Comparison of ENCODE assay signal across 22 cellular contexts in genomic region chr5:53501054-53501453, GRCh38. TPM values are rescaled to one million over a fixed set of nuclear protein-coding genes. Genes with fewer than 3 reads are reported as not detected.
"Had no signal": no experiment of that assay in that cellular context is flagged by ENCODE, and none has a peak within 500 bp of the region (broad histone marks: within the 10 kb centered on the region; RNA-seq: fewer than 3 reads in every experiment).

No MANE protein-coding gene starts in this region.

- DNase-seq: activated B cell treated with CpG ODN at 0.5 μM for 24 hours; activated CD4-positive, alpha-beta memory T cell treated with anti-CD3 and anti-CD28 coated beads for 36 hours; activated CD4-positive, alpha-beta T cell treated with anti-CD3 and anti-CD28 coated beads for 4 hours; activated naive CD4-positive, alpha-beta T cell treated with anti-CD3 and anti-CD28 coated beads for 36 hours; activated naive CD8-positive, alpha-beta T cell treated with anti-CD3 and anti-CD28 coated beads, Interleukin-2, amount 10 ng/mL, durations not matched to agents 7 days and 5 days; activated T-cell treated with anti-CD3 and anti-CD28 coated beads, Interleukin-2, amount 50 U/mL, for 48 hours; amygdala; heart left ventricle; islet precursor cell; left cardiac atrium; nucleus accumbens; posterior cingulate gyrus; small intestine; stimulated activated CD4-positive, alpha-beta T cell treated with anti-CD3 and anti-CD28 coated beads, Interleukin-2, amount 100 ng/mL, for 24 hours; stimulated activated naive CD8-positive, alpha-beta T cell treated with anti-CD3 and anti-CD28 coated beads, Interleukin-15, amount 100 ng/mL, for 72 hours; tibial artery had no signal

- H3K4me3 Mint-ChIP-seq: activated B cell treated with CpG ODN at 0.5 μM for 24 hours; activated CD4-positive, alpha-beta memory T cell treated with anti-CD3 and anti-CD28 coated beads for 36 hours; activated naive CD4-positive, alpha-beta T cell treated with anti-CD3 and anti-CD28 coated beads for 36 hours; activated naive CD8-positive, alpha-beta T cell treated with anti-CD3 and anti-CD28 coated beads, Interleukin-2, amount 10 ng/mL, durations not matched to agents 7 days and 5 days; memory B cell; nephron; stimulated activated effector memory CD8-positive, alpha-beta T cell treated with anti-CD3 and anti-CD28 coated beads, Interleukin-12 subunit alpha, Interleukin-12 subunit beta, amount 100 ng/mL, for 72 hours; stimulated activated naive CD8-positive, alpha-beta T cell treated with anti-CD3 and anti-CD28 coated beads, Interleukin-15, amount 100 ng/mL, for 72 hours had no signal

- H3K27ac ChIP-seq: coronary artery, epithelial cell of prostate, heart left ventricle, tibial artery had no signal

- H3K36me3 Mint-ChIP-seq: activated CD4-positive, alpha-beta memory T cell treated with anti-CD3 and anti-CD28 coated beads for 36 hours; activated naive CD8-positive, alpha-beta T cell treated with anti-CD3 and anti-CD28 coated beads, Interleukin-2, amount 10 ng/mL, durations not matched to agents 7 days and 5 days; memory B cell; stimulated activated effector memory CD8-positive, alpha-beta T cell treated with anti-CD3 and anti-CD28 coated beads, Interleukin-12 subunit alpha, Interleukin-12 subunit beta, amount 100 ng/mL, for 72 hours had no signal

- H3K4me1 ChIP-seq: heart left ventricle, tibial artery had no signal

- H3K27ac Mint-ChIP-seq: activated B cell treated with CpG ODN at 0.5 μM for 24 hours; activated CD4-positive, alpha-beta memory T cell treated with anti-CD3 and anti-CD28 coated beads for 36 hours; activated naive CD4-positive, alpha-beta T cell treated with anti-CD3 and anti-CD28 coated beads for 36 hours; activated naive CD8-positive, alpha-beta T cell treated with anti-CD3 and anti-CD28 coated beads, Interleukin-2, amount 10 ng/mL, durations not matched to agents 7 days and 5 days; memory B cell; nephron; stimulated activated effector memory CD8-positive, alpha-beta T cell treated with anti-CD3 and anti-CD28 coated beads, Interleukin-12 subunit alpha, Interleukin-12 subunit beta, amount 100 ng/mL, for 72 hours; stimulated activated naive CD8-positive, alpha-beta T cell treated with anti-CD3 and anti-CD28 coated beads, Interleukin-15, amount 100 ng/mL, for 72 hours had no signal

- H3K4me3 ChIP-seq: coronary artery, heart left ventricle, tibial artery had no signal

- H3K36me3 ChIP-seq: heart left ventricle, tibial artery had no signal

- H3K9me3 Mint-ChIP-seq: activated CD4-positive, alpha-beta memory T cell treated with anti-CD3 and anti-CD28 coated beads for 36 hours; activated naive CD4-positive, alpha-beta T cell treated with anti-CD3 and anti-CD28 coated beads for 36 hours; activated naive CD8-positive, alpha-beta T cell treated with anti-CD3 and anti-CD28 coated beads, Interleukin-2, amount 10 ng/mL, durations not matched to agents 7 days and 5 days; memory B cell; stimulated activated effector memory CD8-positive, alpha-beta T cell treated with anti-CD3 and anti-CD28 coated beads, Interleukin-12 subunit alpha, Interleukin-12 subunit beta, amount 100 ng/mL, for 72 hours; stimulated activated naive CD8-positive, alpha-beta T cell treated with anti-CD3 and anti-CD28 coated beads, Interleukin-15, amount 100 ng/mL, for 72 hours had no signal

- H3K27me3 ChIP-seq: tibial artery had no signal

- ATAC-seq: heart left ventricle; left cardiac atrium; sciatic nerve; stimulated activated effector memory CD8-positive, alpha-beta T cell treated with anti-CD3 and anti-CD28 coated beads, Interleukin-12 subunit alpha, Interleukin-12 subunit beta, amount 100 ng/mL, for 72 hours; stimulated activated naive CD8-positive, alpha-beta T cell treated with anti-CD3 and anti-CD28 coated beads, Interleukin-15, amount 100 ng/mL, for 72 hours had no signal

- H3K4me1 Mint-ChIP-seq: activated B cell treated with CpG ODN at 0.5 μM for 24 hours; activated naive CD8-positive, alpha-beta T cell treated with anti-CD3 and anti-CD28 coated beads, Interleukin-2, amount 10 ng/mL, durations not matched to agents 7 days and 5 days; memory B cell; nephron; stimulated activated effector memory CD8-positive, alpha-beta T cell treated with anti-CD3 and anti-CD28 coated beads, Interleukin-12 subunit alpha, Interleukin-12 subunit beta, amount 100 ng/mL, for 72 hours; stimulated activated naive CD8-positive, alpha-beta T cell treated with anti-CD3 and anti-CD28 coated beads, Interleukin-15, amount 100 ng/mL, for 72 hours had no signal

- H3K9me3 ChIP-seq: tibial artery had no signal

RNA-seq across cellular contexts. Expression of gene FST, which starts 20.6 kb away (rescaled TPM):
- total RNA-seq: activated B cell treated with CpG ODN at 0.5 μM for 24 hours had no signal
